ENCODE assay signal across 7 cellular contexts in genomic region chr4:177441061-177441802, GRCh38. TPM values are rescaled to one million over a fixed set of nuclear protein-coding genes. Genes with fewer than 3 reads are reported as not detected.
A peak's percentile ranks its signal among the peaks of the same experiment; 100 is the strongest.
DNase-seq lines count a peak whose midpoint lies in the region; ATAC-seq and TF ChIP-seq lines count a peak whose summit lies in the region.

No MANE protein-coding gene starts in this region.

- peak overlapping the region; percentile 88 to 93 (median 92) for H3K4me3 Mint-ChIP-seq in T-cell
- H3K4me3 Mint-ChIP-seq in endodermal cell: peak overlapping the region; percentile 70
- H3K4me3 Mint-ChIP-seq in naive thymus-derived CD8-positive, alpha-beta T cell: peak overlapping the region; percentile 86 to 97 (median 94)

- H3K9me3 Mint-ChIP-seq in T-cell: no peaks in the 10 kb centered on the region
- H3K9me3 Mint-ChIP-seq in endodermal cell: no peaks in the 10 kb centered on the region
- no peaks in the 10 kb centered on the region for H3K9me3 Mint-ChIP-seq in naive thymus-derived CD8-positive, alpha-beta T cell

- DNase-seq in G401 (ENCODE audit: low spot score) (peak; percentile 32), T-cell (peak in 7 of 34 experiments; percentile 3 to 29 (median 8)), endodermal cell (peak; percentile 61), NCI-H1930 (lab: John Stamatoyannopoulos, UW) (no peak)
- DNase-seq in naive thymus-derived CD8-positive, alpha-beta T cell: peak in 4 of 10 donors; percentile 1 to 32 (median 8)

- H3K27me3 ChIP-seq in endodermal cell (ENCODE audit: control insufficient read depth, insufficient read depth, low read length, poor library complexity, severe bottlenecking): no peaks in the 10 kb centered on the region

- H3K4me1 Mint-ChIP-seq in T-cell (peaks cover 27 to 39% (median 28%) of the 10 kb centered on the region in 3 donors), endodermal cell (peaks cover 17% of the 10 kb centered on the region)
- H3K4me1 Mint-ChIP-seq in naive thymus-derived CD8-positive, alpha-beta T cell: peaks cover 22 to 38% (median 28%) of the 10 kb centered on the region in 4 donors

- peak overlapping the region; percentile 87 for H3K4me3 ChIP-seq in endodermal cell (ENCODE audit: low read length)

- in situ Hi-C loops in G401 (cut with HindIII; ENCODE audit: low sequenced_read_pairs): no loop called here

- peak overlapping the region; percentile 77 for H3K9ac ChIP-seq in endodermal cell (ENCODE audit: extremely low read depth, low read length, poor library complexity, severe bottlenecking)

- H3K4me1 ChIP-seq in endodermal cell (ENCODE audit: control insufficient read depth, insufficient read depth, low read length): peaks cover 3% of the 10 kb centered on the region

- H3K27me3 Mint-ChIP-seq in T-cell (no peaks in the 10 kb centered on the region), endodermal cell (ENCODE audit: insufficient read depth) (no peaks in the 10 kb centered on the region)
- no peaks in the 10 kb centered on the region for H3K27me3 Mint-ChIP-seq in naive thymus-derived CD8-positive, alpha-beta T cell

- H3K9me3 ChIP-seq in endodermal cell (ENCODE audit: control insufficient read depth, low read length): no peaks in the 10 kb centered on the region

- 54 to 68% methylated on average over 7 to 12 of the region's 12 CpGs for WGBS in endodermal cell (ENCODE audit: insufficient coverage in 1 of 2, insufficient read length in 1 of 2), 2 experiments

- peak overlapping the region; percentile 93 for H3K27ac ChIP-seq in endodermal cell (ENCODE audit: low read depth, low read length)

- H3K36me3 ChIP-seq in endodermal cell (ENCODE audit: control insufficient read depth, insufficient read depth, low read length): no peaks in the 10 kb centered on the region

- peak; percentile 18 for ATAC-seq in GM19372 (IDR thresholded peaks at IDR 0.05; ENCODE audit: low read depth, unreplicated experiment)
- ATAC-seq in HG03442 (IDR thresholded peaks at IDR 0.05; ENCODE audit: unreplicated experiment): peak; percentile 34
- ATAC-seq in T-cell (replicated peaks in 1 of 4): peak in 2 of 4 experiments; percentile 0 to 1
- ATAC-seq in naive thymus-derived CD8-positive, alpha-beta T cell: no peak

- POLR2A ChIA-PET in T-cell (lab: Charles Lee): interaction anchor here in 1 of 2 donors (0.6 kb wide), 1 partner anchor 184 kb away, joined by 7 read pairs; no protein-coding TSS in a partner anchor
- POLR2A ChIA-PET in naive thymus-derived CD8-positive, alpha-beta T cell (lab: Charles Lee): interaction anchor here (0.7 to 2.3 kb wide), 8 partner anchors 8 to 1245 kb away, joined by 3 to 39 read pairs (median 5); partner anchors contain the start of gene NEIL3

- peak; percentile 49 for TF ChIP-seq CTCF in endodermal cell (conservative IDR thresholded peaks at IDR 0.05)

- CTCF ChIA-PET in T-cell (lab: Charles Lee): interaction anchor here (0.5 to 1.3 kb wide), 3 partner anchors 12 to 191 kb away, joined by 3 to 4 read pairs (median 3); no protein-coding TSS in a partner anchor

- H3K27ac Mint-ChIP-seq in T-cell: peak overlapping the region; percentile 96 to 97
- H3K27ac Mint-ChIP-seq in endodermal cell: peak overlapping the region; percentile 98
- peak overlapping the region; percentile 88 to 99 (median 97) for H3K27ac Mint-ChIP-seq in naive thymus-derived CD8-positive, alpha-beta T cell

- peaks cover 26% of the 10 kb centered on the region for H3K36me3 Mint-ChIP-seq in T-cell
- peaks cover 20% of the 10 kb centered on the region for H3K36me3 Mint-ChIP-seq in endodermal cell (ENCODE audit: low read depth)
- H3K36me3 Mint-ChIP-seq in naive thymus-derived CD8-positive, alpha-beta T cell: peaks cover 0 to 35% (median 24%) of the 10 kb centered on the region in 3 donors

RNA-seq across cellular contexts. Expression of gene AGA, which starts 1.0 kb away (rescaled TPM):
- 8.1 and 14.5 TPM in 2 replicates for total RNA-seq in G401 (2014; rRNA removed; shearing (Covaris generic))
- 10 to 100 TPM; 19.7 to 28.2 (median 25.5) TPM for total RNA-seq in T-cell
- total RNA-seq in endodermal cell: 10 to 100 TPM; 10.9 to 15.8 TPM
- polyA plus RNA-seq in endodermal cell (2013, experiment 1 of 2): 9.0 TPM
- polyA plus RNA-seq in endodermal cell (2013, experiment 2 of 2): 9.8 TPM
- 10 to 100 TPM; 17.4 to 21.7 TPM for total RNA-seq in naive thymus-derived CD8-positive, alpha-beta T cell
- 10 to 100 TPM; 38.2 to 41.5 (median 39.4) TPM for polyA plus RNA-seq in naive thymus-derived CD8-positive, alpha-beta T cell

Comparison
In these comparisons a context has a peak if more than half of its experiments do, and no peak if none do; other contexts are left out.
1. DNase-seq: peak in G401 (single experiment) and endodermal cell (single experiment); none in NCI-H1930 (0 of 2).
2. ATAC-seq: peak in GM19372 (single experiment) and HG03442 (single experiment); none in naive thymus-derived CD8-positive, alpha-beta T cell (0 of 2).
3. Peak in every context shown above with its lines, with median percentiles within 50 percentile points of each other: H3K27ac Mint-ChIP-seq and H3K4me3 Mint-ChIP-seq.